8 cellular contexts compared by ENCODE assay signal in genomic region chr17:76452646-76453430, GRCh38. TPM values are rescaled to one million over a fixed set of nuclear protein-coding genes. Genes with fewer than 3 reads are reported as not detected.
DNase-seq lines count a peak whose midpoint lies in the region; ATAC-seq and TF ChIP-seq lines count a peak whose summit lies in the region.

Gene UBE2O, minus strand, starts transcription at chr17:76453152. Its CDS starts 11 bp downstream, at chr17:76453141.

- peak within 1 kb of the TSS; percentile 76 for H3K27ac ChIP-seq in HUES48 (ENCODE audit: low read depth, low read length)

- H3K27me3 ChIP-seq in HUES48 (ENCODE audit: control insufficient read depth, insufficient read depth, low read length): no peaks in the 10 kb centered on the region
- H3K27me3 ChIP-seq in NT2/D1 (ENCODE audit: insufficient read depth, insufficient read length): no peaks in the 10 kb centered on the region

- peak within 1 kb of the TSS; percentile 32; the same call in 1 of the 2 replicates for H3K9ac ChIP-seq in HUES48 (ENCODE audit: low read depth, low read length)
- peak within 1 kb of the TSS; percentile 91 for H3K9ac ChIP-seq in NT2/D1 (ENCODE audit: insufficient read length, low read depth)

- H3K36me3 ChIP-seq in HUES48 (ENCODE audit: control insufficient read depth, insufficient read depth, low read length): no peaks in the 10 kb centered on the region
- peaks cover 8% of the 10 kb centered on the region for H3K36me3 ChIP-seq in NT2/D1 (ENCODE audit: insufficient read depth, insufficient read length, low read length)
- H3K36me3 ChIP-seq in mucosa of descending colon (ENCODE audit: low read depth): no peaks in the 10 kb centered on the region

- peak; percentile 64 for TF ChIP-seq CTCF in GM20000 (IDR thresholded peaks at IDR 0.05; ENCODE audit: extremely low read depth, missing control alignments)
- peak; percentile 39 for TF ChIP-seq CTCF in mucosa of descending colon (IDR thresholded peaks at IDR 0.05)

- peak within 1 kb of the TSS; percentile 94 for H3K4me3 ChIP-seq in HUES48 (ENCODE audit: low read depth, low read length)
- peak within 1 kb of the TSS; percentile 95 for H3K4me3 ChIP-seq in NT2/D1 (ENCODE audit: insufficient read length, low read depth)
- H3K4me3 ChIP-seq in mucosa of descending colon: peak within 1 kb of the TSS; percentile 84

- DNase-seq in COLO829 (ENCODE audit: low spot score) (peak; percentile 92), GM20000 (ENCODE audit: low spot score) (peak; percentile 98), NT2/D1 (ENCODE audit: low read depth, low spot score) (peak; percentile 84), epidermal melanocyte (ENCODE audit: insufficient read length, low spot score) (peak; percentile 89), mucosa of descending colon (peak; percentile 91 to 93 (median 92))
- peak; percentile 70 for DNase-seq in activated CD8-positive, alpha-beta memory T cell treated with anti-CD3 and anti-CD28 coated beads, Interleukin-2, amount 50 U/mL, for 24 hours (ENCODE audit: extremely low read depth)
- peak; percentile 75 to 76 for DNase-seq in stimulated activated CD8-positive, alpha-beta memory T cell treated with anti-CD3 and anti-CD28 coated beads, Interleukin-4, amount 100 ng/mL, for 1 hour (ENCODE audit: low read depth in 2 of 2, low spot score in 1 of 2)

- intact Hi-C loops in mucosa of descending colon (cut with DNase I, micrococcal nuclease): no loop called here

- ATAC-seq in mucosa of descending colon: peak; percentile 99

- H3K4me1 ChIP-seq in HUES48 (ENCODE audit: control insufficient read depth, insufficient read depth, low read length) (peaks cover 28% of the 10 kb centered on the region), NT2/D1 (ENCODE audit: insufficient read depth, insufficient read length) (peaks cover 7% of the 10 kb centered on the region), mucosa of descending colon (ENCODE audit: low read depth) (peaks cover 12% of the 10 kb centered on the region)

- H3K9me3 ChIP-seq in HUES48 (ENCODE audit: control insufficient read depth, insufficient read depth, low read length): no peaks in the 10 kb centered on the region
- peaks cover 9% of the 10 kb centered on the region; the same call in 1 of the 2 replicates for H3K9me3 ChIP-seq in NT2/D1 (ENCODE audit: insufficient read depth, low read length)
- H3K9me3 ChIP-seq in mucosa of descending colon: no peaks in the 10 kb centered on the region

RNA-seq across cellular contexts. Expression of gene UBE2O, which starts in this region (rescaled TPM):
- 10 to 100 TPM; 16.2 to 25.0 (median 19.0) TPM for total RNA-seq in mucosa of descending colon

Comparison
In these comparisons a context has a peak if more than half of its experiments do, and no peak if none do; other contexts are left out.
1. Peak in every context shown above with its lines: DNase-seq, ATAC-seq, H3K4me3 ChIP-seq and H3K27ac ChIP-seq.